ENCODE assay signal across 18 cellular contexts in genomic region chr12:94844452-94844851, GRCh38.
DNase-seq lines count a peak whose midpoint lies in the region; ATAC-seq and TF ChIP-seq lines count a peak whose summit lies in the region.
"Had no signal": no experiment of that assay in that cellular context is flagged by ENCODE, and none has a peak within 500 bp of the region (broad histone marks: within the 10 kb centered on the region; RNA-seq: fewer than 3 reads in every experiment).

No MANE protein-coding gene starts in this region.

- WGBS in esophagus muscularis mucosa, result 100% methylated on average over 3 of the region's 3 CpGs

- H3K4me1 ChIP-seq in esophagus muscularis mucosa, result peaks cover 0 to 18% (median 12%) of the 10 kb centered on the region in 4 donors
- no peaks in the 10 kb centered on the region for H3K4me1 ChIP-seq in right atrium auricular region
- H3K4me1 ChIP-seq: HAP-1 had no signal

- intact Hi-C loops in esophagus muscularis mucosa (cut with DNase I), result no loop called here

- TF ChIP-seq CTCF in esophagus muscularis mucosa (IDR thresholded peaks at IDR 0.05), result no peak
- TF ChIP-seq CTCF in right atrium auricular region (IDR thresholded peaks at IDR 0.05), result no peak

- H3K27me3 ChIP-seq in esophagus muscularis mucosa, result no peaks in the 10 kb centered on the region
- H3K27me3 ChIP-seq in right atrium auricular region, result no peaks in the 10 kb centered on the region
- H3K27me3 ChIP-seq: BLaER1 had no signal

- no peak overlapping the region for H3K27ac ChIP-seq in esophagus muscularis mucosa (replicated peaks in 1 of 4)
- no peak overlapping the region for H3K27ac ChIP-seq in right atrium auricular region
- H3K27ac ChIP-seq: 22Rv1, BLaER1, C4-2B had no signal

- DNase-seq in ELF-1 (ENCODE audit: low read depth, low spot score), result peak; percentile 48
- peak; percentile 18 for DNase-seq in SK-N-DZ (ENCODE audit: low spot score)
- DNase-seq in esophagus muscularis mucosa (ENCODE audit: extremely low spot score), result peak; percentile 62
- DNase-seq in right atrium auricular region (ENCODE audit: low spot score), result no peak
- DNase-seq: CD4-positive, alpha-beta T cell; CD8-positive, alpha-beta memory T cell; DMS 273 treated with DMSO at 0.1 percent for 48 hours; DMS79; EL; GF-D8; GOT3; HFFc6 had no signal

- ATAC-seq in GM21786 (IDR thresholded peaks at IDR 0.05; ENCODE audit: unreplicated experiment) (no peak), HG03039 (IDR thresholded peaks at IDR 0.05; ENCODE audit: unreplicated experiment) (no peak)

- no peaks in the 10 kb centered on the region for H3K9me3 ChIP-seq in esophagus muscularis mucosa
- no peaks in the 10 kb centered on the region for H3K9me3 ChIP-seq in right atrium auricular region
- H3K9me3 ChIP-seq: BLaER1, HAP-1 had no signal

- no peak for TF ChIP-seq EP300 in esophagus muscularis mucosa (IDR thresholded peaks at IDR 0.05)

- H3K36me3 ChIP-seq in esophagus muscularis mucosa (no peaks in the 10 kb centered on the region), right atrium auricular region (no peaks in the 10 kb centered on the region)
- H3K36me3 ChIP-seq: BLaER1, HAP-1 had no signal

- no peak for TF ChIP-seq POLR2A in esophagus muscularis mucosa (IDR thresholded peaks at IDR 0.05; ENCODE audit: low read depth)

- H3K4me3 ChIP-seq in esophagus muscularis mucosa (no peak overlapping the region), right atrium auricular region (no peak overlapping the region)
- H3K4me3 ChIP-seq: BLaER1, HAP-1 had no signal
